In genomic region chr7:12294701-12295100, GRCh38 we compare ENCODE assay signal across 17 cellular contexts.
DNase-seq lines count a peak whose midpoint lies in the region; ATAC-seq and TF ChIP-seq lines count a peak whose summit lies in the region.
"Had no signal": no experiment of that assay in that cellular context is flagged by ENCODE, and none has a peak within 500 bp of the region (broad histone marks: within the 10 kb centered on the region; RNA-seq: fewer than 3 reads in every experiment).

No MANE protein-coding gene starts in this region.

- H3K27ac ChIP-seq in Karpas-422 (ENCODE audit: low read length), result no peak overlapping the region
- H3K27ac ChIP-seq: ascending aorta, psoas muscle had no signal

- no peaks in the 10 kb centered on the region for H3K27me3 ChIP-seq in Karpas-422 (ENCODE audit: low read length)
- H3K27me3 ChIP-seq: ascending aorta had no signal

- H3K36me3 Mint-ChIP-seq in activated CD8-positive, alpha-beta T cell treated with anti-CD3 and anti-CD28 coated beads for 36 hours (ENCODE audit: low read depth), result no peaks in the 10 kb centered on the region

- CTCF ChIA-PET in activated CD8-positive, alpha-beta T cell treated with anti-CD3 and anti-CD28 coated beads for 36 hours (lab: Charles Lee), result interaction anchor here (0.8 to 1.2 kb wide), 2 partner anchors 15 to 27 kb away, joined by 3 read pairs; no protein-coding TSS in a partner anchor

- no peaks in the 10 kb centered on the region for H3K36me3 ChIP-seq in Karpas-422 (ENCODE audit: insufficient read depth, low read length)
- H3K36me3 ChIP-seq: ascending aorta had no signal

- no peak overlapping the region for H3K9ac ChIP-seq in Karpas-422 (ENCODE audit: low read length)
- H3K9ac ChIP-seq: SK-N-SH had no signal

- peak; percentile 86 for ATAC-seq in GM18907 (IDR thresholded peaks at IDR 0.05; ENCODE audit: unreplicated experiment)
- ATAC-seq in HG02938 (IDR thresholded peaks at IDR 0.05; ENCODE audit: unreplicated experiment), result peak; percentile 68
- ATAC-seq in left colon, result peak; percentile 59
- ATAC-seq in activated CD8-positive, alpha-beta T cell treated with anti-CD3 and anti-CD28 coated beads for 36 hours, result no peak
- ATAC-seq: psoas muscle had no signal

- peak overlapping the region; percentile 40; the same call in 1 of the 2 replicates for H2AFZ ChIP-seq in Karpas-422 (ENCODE audit: low read length)

- H3K27ac Mint-ChIP-seq in activated CD8-positive, alpha-beta T cell treated with anti-CD3 and anti-CD28 coated beads for 36 hours, result no peak overlapping the region

- no peaks in the 10 kb centered on the region for H3K79me2 ChIP-seq in Karpas-422 (ENCODE audit: low read length)

- no peaks in the 10 kb centered on the region for H3K9me2 ChIP-seq in Karpas-422 (replicated peaks; ENCODE audit: insufficient read depth, low read length)
- H3K9me2 ChIP-seq: SK-N-SH had no signal

- no peaks in the 10 kb centered on the region for H3K27me3 Mint-ChIP-seq in activated CD8-positive, alpha-beta T cell treated with anti-CD3 and anti-CD28 coated beads for 36 hours

- intact Hi-C loops in left colon (cut with DNase I, micrococcal nuclease), result no loop called here
- intact Hi-C loops in activated CD8-positive, alpha-beta T cell treated with anti-CD3 and anti-CD28 coated beads for 36 hours (cut with micrococcal nuclease), result no loop called here

- H3K9me3 ChIP-seq in Karpas-422 (ENCODE audit: low read length), result no peaks in the 10 kb centered on the region
- H3K9me3 ChIP-seq: ascending aorta, psoas muscle, SK-N-SH had no signal

- peaks cover 8% of the 10 kb centered on the region for H3K9me3 Mint-ChIP-seq in activated CD8-positive, alpha-beta T cell treated with anti-CD3 and anti-CD28 coated beads for 36 hours

- H3K4me1 ChIP-seq in Karpas-422 (ENCODE audit: low read length), result peaks cover 32% of the 10 kb centered on the region
- H3K4me1 ChIP-seq: ascending aorta, psoas muscle had no signal

- H3K4me3 Mint-ChIP-seq in activated CD8-positive, alpha-beta T cell treated with anti-CD3 and anti-CD28 coated beads for 36 hours, result no peak overlapping the region

- H3K4me3 ChIP-seq in Karpas-422 (ENCODE audit: low read length), result no peak overlapping the region
- H3K4me3 ChIP-seq: ascending aorta, psoas muscle had no signal

- peak; percentile 80 for DNase-seq in Karpas-422
- DNase-seq in left colon, result no peak
- no peak for DNase-seq in glomerular visceral epithelial cell (ENCODE audit: extremely low spot score)
- no peak for DNase-seq in activated CD8-positive, alpha-beta T cell treated with anti-CD3 and anti-CD28 coated beads for 36 hours
- DNase-seq in putamen (ENCODE audit: low spot score), result no peak
- DNase-seq in dermis blood vessel endothelial cell, result no peak
- DNase-seq: DND-41; GOT3; head of caudate nucleus; NCI-H1092 treated with DMSO at 0.1 percent for 48 hours; NCI-H2227 treated with DMSO at 0.1 percent for 48 hours; psoas muscle; SK-N-SH; stimulated activated CD4-positive, alpha-beta T cell treated with anti-CD3 and anti-CD28 coated beads, Interleukin-15, amount 100 ng/mL, for 24 hours had no signal

- no peak for TF ChIP-seq CTCF in activated CD8-positive, alpha-beta T cell treated with anti-CD3 and anti-CD28 coated beads for 36 hours (IDR thresholded peaks at IDR 0.05)

- H4K20me1 ChIP-seq in Karpas-422 (ENCODE audit: insufficient read depth, low read depth, low read length), result no peaks in the 10 kb centered on the region

- H3K4me1 Mint-ChIP-seq in activated CD8-positive, alpha-beta T cell treated with anti-CD3 and anti-CD28 coated beads for 36 hours (ENCODE audit: low read depth), result no peaks in the 10 kb centered on the region

- POLR2A ChIA-PET in activated CD8-positive, alpha-beta T cell treated with anti-CD3 and anti-CD28 coated beads for 36 hours (lab: Charles Lee), result no interaction called here

- H3K4me2 ChIP-seq in Karpas-422 (ENCODE audit: low read depth, low read length, poor library complexity, severe bottlenecking), result peak overlapping the region; percentile 31
- H3K4me2 ChIP-seq: SK-N-SH had no signal
